Comparison of ENCODE assay signal across 9 cellular contexts in genomic region chr5:141511771-141512325, GRCh38. TPM values are rescaled to one million over a fixed set of nuclear protein-coding genes. Genes with fewer than 3 reads are reported as not detected.
DNase-seq lines count a peak whose midpoint lies in the region; ATAC-seq, FAIRE-seq and TF ChIP-seq lines count a peak whose summit lies in the region.
"Had no signal": no experiment of that assay in that cellular context is flagged by ENCODE, and none has a peak within 500 bp of the region (broad histone marks: within the 10 kb centered on the region; RNA-seq: fewer than 3 reads in every experiment).

No MANE protein-coding gene starts in this region.

- H4K20me1 ChIP-seq in GM12878 (ENCODE audit: control insufficient read depth, insufficient read depth) = no peaks in the 10 kb centered on the region

- H3K4me1 ChIP-seq in GM12878 (ENCODE audit: control insufficient read depth, insufficient read depth, low read length) = peaks cover 82% of the 10 kb centered on the region
- H3K4me1 ChIP-seq in mesodermal cell (ENCODE audit: control insufficient read depth, insufficient read depth, low read length, poor library complexity, severe bottlenecking) = peaks cover 80% of the 10 kb centered on the region
- peaks cover 12 to 77% (median 56%) of the 10 kb centered on the region in 5 donors for H3K4me1 ChIP-seq in subcutaneous abdominal adipose tissue (ENCODE audit: control insufficient read depth in 5 of 5, insufficient read depth in 5 of 5, low read length in 5 of 5)

- peaks cover 15% of the 10 kb centered on the region for H3K79me2 ChIP-seq in GM12878 (ENCODE audit: control insufficient read depth, insufficient read depth, low read length)

- intact Hi-C loops in GM12878 (cut with micrococcal nuclease; ENCODE audit: unreplicated experiment) = loop anchor here (1.0 to 5.0 kb wide), 3 partner anchors 82 to 125 kb away; partner anchors contain the start of genes HDAC3, PCDHGA11, PCDHGA12 and RELL2

- RAD21 ChIA-PET in GM12878 (lab: Charles Lee; ENCODE audit: unreplicated experiment) = interaction anchor here (0.6 to 11.6 kb wide), 9 partner anchors 11 to 94 kb away, joined by 3 to 109 read pairs (median 11); partner anchors contain the start of genes PCDHGA11, PCDHGA12, PCDHGB7 and PCDHGC3

- SMC1A ChIA-PET in GM12878 (lab: Charles Lee; ENCODE audit: uncharacterized antibody, unreplicated experiment) = interaction anchor here (1.2 to 10.8 kb wide), 7 partner anchors 14 to 99 kb away, joined by 3 to 176 read pairs (median 6); partner anchors contain the start of genes PCDHGA10, PCDHGA12 and PCDHGC3

- H3K36me3 Mint-ChIP-seq in IgD-negative memory B cell = no peaks in the 10 kb centered on the region

- H2AFZ ChIP-seq in GM12878 (ENCODE audit: control insufficient read depth, low read depth, low read length) = no peak overlapping the region

- peak overlapping the region; percentile 71 to 92 (median 78) for H3K4me3 Mint-ChIP-seq in IgD-negative memory B cell

- no peaks in the 10 kb centered on the region for H3K9me3 Mint-ChIP-seq in IgD-negative memory B cell

- H3K4me2 ChIP-seq in GM12878 (ENCODE audit: control insufficient read depth, insufficient read depth) = peak overlapping the region; percentile 89

- TF ChIP-seq EP300 in GM12878 (IDR thresholded peaks at IDR 0.05; ENCODE audit: borderline replicate concordance in 1 of 2, control insufficient read depth in 1 of 2, low read depth in 2 of 2, low read length in 2 of 2) = no peak

- H3K27ac ChIP-seq in GM12878 (ENCODE audit: control insufficient read depth, insufficient read depth) = peak overlapping the region; percentile 90
- H3K27ac ChIP-seq in mesodermal cell (ENCODE audit: low read depth, low read length, severe bottlenecking) = peak overlapping the region; percentile 99
- H3K27ac ChIP-seq in subcutaneous abdominal adipose tissue (ENCODE audit: low read depth, low read length) = peak overlapping the region; percentile 29

- H3K36me3 ChIP-seq in GM12878 (ENCODE audit: control insufficient read depth in 2 of 2, insufficient read depth in 2 of 2, low read length in 1 of 2) = peaks cover 6 to 7% of the 10 kb centered on the region in 2 experiments
- peaks cover 48% of the 10 kb centered on the region for H3K36me3 ChIP-seq in mesodermal cell (ENCODE audit: control insufficient read depth, insufficient read depth, low read length)
- peaks cover 0 to 28% (median 19%) of the 10 kb centered on the region in 5 donors for H3K36me3 ChIP-seq in subcutaneous abdominal adipose tissue (ENCODE audit: control insufficient read depth in 5 of 5, insufficient read depth in 5 of 5, low read length in 5 of 5)

- H3K27me3 ChIP-seq in GM12878 (replicated peaks in 1 of 2; ENCODE audit: control insufficient read depth in 2 of 2, insufficient read depth in 2 of 2, low read length in 1 of 2) = no peaks in the 10 kb centered on the region
- peaks cover 0 to 5% (median 0%) of the 10 kb centered on the region in 5 donors for H3K27me3 ChIP-seq in subcutaneous abdominal adipose tissue (ENCODE audit: control insufficient read depth in 5 of 5, insufficient read depth in 4 of 5, low read length in 5 of 5)

- CTCF ChIA-PET in GM12878 (lab: Yijun Ruan, JAX) = interaction anchor here (0.5 to 11.9 kb wide), 23 partner anchors 9 to 571 kb away, joined by 3 to 213 read pairs (median 9); partner anchors contain the start of genes PCDHGA10, PCDHGA11, PCDHGA12 and PCDHGB7

- H3K9me3 ChIP-seq in GM12878 (replicated peaks; ENCODE audit: control insufficient read depth, insufficient read depth, low read length) (no peaks in the 10 kb centered on the region), mesodermal cell (ENCODE audit: control insufficient read depth, low read length) (no peaks in the 10 kb centered on the region), subcutaneous abdominal adipose tissue (ENCODE audit: control insufficient read depth in 5 of 5, low read length in 5 of 5) (no peaks in the 10 kb centered on the region)

- H3K27me3 Mint-ChIP-seq in IgD-negative memory B cell = peaks cover 2% of the 10 kb centered on the region

- WGBS in GM12878 (ENCODE audit: insufficient coverage, insufficient replicate concordance, low lambda C conversion rate, missing lambda C conversion rate) = 25% methylated on average over 4 of the region's 4 CpGs
- 87 to 96% methylated on average over 2 of the region's 4 CpGs for WGBS in mesodermal cell (ENCODE audit: insufficient coverage in 2 of 2), 2 experiments

- no peak for FAIRE-seq in GM12878 (lab: Jason Lieb, UNC)
- FAIRE-seq: RCC 7860 had no signal

- in situ Hi-C loops in GM12878 (cut with MboI) = no loop called here

- no peak overlapping the region for H3K4me3 ChIP-seq in GM12878
- H3K4me3 ChIP-seq in mesodermal cell (ENCODE audit: extremely low read depth, insufficient read depth, low read length, poor library complexity, severe bottlenecking) = no peak overlapping the region
- no peak overlapping the region for H3K4me3 ChIP-seq in subcutaneous abdominal adipose tissue (ENCODE audit: low read depth in 1 of 5, low read length in 5 of 5)

- POLR2A ChIA-PET in GM12878 (lab: Charles Lee) = interaction anchor here (1.2 kb wide), 1 partner anchor 10 kb away, joined by 4 read pairs; no protein-coding TSS in a partner anchor

- H3K9ac ChIP-seq in GM12878 (ENCODE audit: control insufficient read depth, insufficient read depth, low read length) (peak overlapping the region; percentile 21), subcutaneous abdominal adipose tissue (ENCODE audit: low read length in 5 of 5) (peak overlapping the region in 1 of 5 donors; percentile 42)

- TF ChIP-seq CTCF in GM12878 (IDR thresholded peaks at IDR 0.05 in 2 of 3, conservative IDR thresholded peaks at IDR 0.05 in 1 of 3; ENCODE audit: control insufficient read depth in 2 of 3, extremely low read depth in 1 of 3, insufficient read depth in 1 of 3, low read depth in 3 of 3, low read length in 3 of 3) = no peak

- TF ChIP-seq RAD21 in GM12878 (IDR thresholded peaks at IDR 0.05; ENCODE audit: insufficient read depth, low read depth, low read length) = no peak

- H3K4me1 Mint-ChIP-seq in IgD-negative memory B cell = peaks cover 53 to 69% (median 63%) of the 10 kb centered on the region in 3 donors

- DNase-seq in GM12878 (ENCODE audit: low read depth, low spot score) (no peak), NCI-H1417 (lab: John Stamatoyannopoulos, UW) (no peak), NCI-H2029 treated with DMSO at 0.1 percent for 48 hours (lab: John Stamatoyannopoulos, UW) (no peak), amniotic stem cell (lab: John Stamatoyannopoulos, UW) (no peak)

- no peak for ATAC-seq in GM12878
- no peak for ATAC-seq in HG02973 (IDR thresholded peaks at IDR 0.05; ENCODE audit: unreplicated experiment)

- TF ChIP-seq POLR2A in GM12878 (IDR thresholded peaks at IDR 0.05; ENCODE audit: low read depth, low read length) = no peak

- peak overlapping the region; percentile 63 to 88 (median 87) for H3K27ac Mint-ChIP-seq in IgD-negative memory B cell

- BruUV-seq in GM12878 (replicated peaks; lab: Mats Ljungman, UMichigan) = no TSS peak

RNA-seq across cellular contexts. Expression of gene PCDHGC5, which starts 23.0 kb away (rescaled TPM):
- polyA plus RNA-seq in IgD-negative memory B cell (not detected), GM12878 (2011; rRNA removed) (0.05 TPM in 1 of 2 replicates, not detected in the other), GM12878 (2014; fragmentation: Illumina TruSeq; extraction: Trizol) (0.14 and 0.15 TPM in 2 replicates), GM12878 (2014; fragmentation: Nextera tagmentation; extraction: Ambion mirVana) (not detected), GM12878 (2014; rRNA removed) (0.20 and 0.29 TPM in 2 replicates), GM12878 (2016; fragmentation: Nextera tagmentation; extraction: Ambion mirVana) (under 1 TPM; 0.05 to 0.06 TPM)
- 4.6 and 4.9 TPM in 2 replicates for total RNA-seq in GM12878 (2013; cell fraction: nucleolus; rRNA removed)
- total RNA-seq in GM12878 (2014; rRNA removed) (0.62 and 0.93 TPM in 2 replicates), GM12878 (2014; rRNA removed; fragmentation: Illumina TruSeq; extraction: Trizol) (0.46 and 0.58 TPM in 2 replicates), GM12878 (2021) (0.72 and 0.87 TPM in 2 replicates)
- 0.08 TPM for polyA plus RNA-seq in GM12878 (2011; ENCODE audit: low read depth)
- not detected in 2 replicates for polyA plus RNA-seq in GM12878 (2011; cell fraction: cytosol; rRNA removed)
- polyA plus RNA-seq in GM12878 (2011; cell fraction: nucleus; rRNA removed) = 0.33 and 0.41 TPM in 2 replicates
- polyA plus RNA-seq in GM12878 (2012) = 0.05 and 0.06 TPM in 2 replicates
- 0.51 and 1.1 TPM in 2 replicates for polyA minus RNA-seq in GM12878 (2011; rRNA and poly(A)+ RNA removed)
- polyA minus RNA-seq in GM12878 (2011; cell fraction: cytosol; rRNA and poly(A)+ RNA removed) = 0.31 TPM in 1 of 2 replicates, not detected in the other
- 1.1 and 2.2 TPM in 2 replicates for polyA minus RNA-seq in GM12878 (2011; cell fraction: nucleus; rRNA and poly(A)+ RNA removed)
- 5.4 TPM for polyA plus RNA-seq in mesodermal cell (2013, experiment 1 of 2)
- 5.2 TPM for polyA plus RNA-seq in mesodermal cell (2013, experiment 2 of 2)

RNA-seq across cellular contexts. Expression of gene PCDHGC4, which starts 27.0 kb away (rescaled TPM):
- polyA plus RNA-seq in IgD-negative memory B cell = not detected
- 5.5 and 6.1 TPM in 2 replicates for total RNA-seq in GM12878 (2013; cell fraction: nucleolus; rRNA removed)
- 0.82 and 1.2 TPM in 2 replicates for total RNA-seq in GM12878 (2014; rRNA removed)
- total RNA-seq in GM12878 (2014; rRNA removed; fragmentation: Illumina TruSeq; extraction: Trizol) = 1.0 TPM in 2 replicates
- total RNA-seq in GM12878 (2021) = 1.1 TPM in 2 replicates
- 0.07 TPM for polyA plus RNA-seq in GM12878 (2011; ENCODE audit: low read depth)
- polyA plus RNA-seq in GM12878 (2011; rRNA removed) = 0.03 and 0.04 TPM in 2 replicates
- polyA plus RNA-seq in GM12878 (2011; cell fraction: cytosol; rRNA removed) = 0.03 TPM in 2 replicates
- polyA plus RNA-seq in GM12878 (2011; cell fraction: nucleus; rRNA removed) = 0.37 and 0.39 TPM in 2 replicates
- 0.15 and 0.18 TPM in 2 replicates for polyA plus RNA-seq in GM12878 (2012)
- polyA plus RNA-seq in GM12878 (2014; fragmentation: Illumina TruSeq; extraction: Trizol) = 0.54 and 0.55 TPM in 2 replicates
- under 1 TPM; 0.13 to 0.18 TPM for polyA plus RNA-seq in GM12878 (2014; fragmentation: Nextera tagmentation; extraction: Ambion mirVana)
- 0.58 and 0.61 TPM in 2 replicates for polyA plus RNA-seq in GM12878 (2014; rRNA removed)
- under 1 TPM; 0.21 to 0.49 TPM for polyA plus RNA-seq in GM12878 (2016; fragmentation: Nextera tagmentation; extraction: Ambion mirVana)
- 0.73 and 1.2 TPM in 2 replicates for polyA minus RNA-seq in GM12878 (2011; rRNA and poly(A)+ RNA removed)
- not detected in 2 replicates for polyA minus RNA-seq in GM12878 (2011; cell fraction: cytosol; rRNA and poly(A)+ RNA removed)
- 0.97 and 1.4 TPM in 2 replicates for polyA minus RNA-seq in GM12878 (2011; cell fraction: nucleus; rRNA and poly(A)+ RNA removed)
- polyA plus RNA-seq in mesodermal cell (2013, experiment 1 of 2) = 23.1 TPM
- 20.8 TPM for polyA plus RNA-seq in mesodermal cell (2013, experiment 2 of 2)

RNA-seq across cellular contexts. Expression of gene PCDHGC3, which starts 36.1 kb away (rescaled TPM):
- polyA plus RNA-seq in IgD-negative memory B cell (3.9 TPM), GM12878 (2011; rRNA removed) (0.86 and 1.5 TPM in 2 replicates), GM12878 (2014; fragmentation: Illumina TruSeq; extraction: Trizol) (22.1 and 23.5 TPM in 2 replicates), GM12878 (2014; fragmentation: Nextera tagmentation; extraction: Ambion mirVana) (under 1 TPM; 0.53 to 0.60 TPM), GM12878 (2014; rRNA removed) (13.1 and 14.5 TPM in 2 replicates), GM12878 (2016; fragmentation: Nextera tagmentation; extraction: Ambion mirVana) (10 to 100 TPM; 14.7 to 22.0 TPM)
- total RNA-seq in GM12878 (2013; cell fraction: nucleolus; rRNA removed) = 9.8 and 12.7 TPM in 2 replicates
- total RNA-seq in GM12878 (2014; rRNA removed) (11.0 TPM in 2 replicates), GM12878 (2014; rRNA removed; fragmentation: Illumina TruSeq; extraction: Trizol) (6.3 TPM in 2 replicates), GM12878 (2021) (20.5 TPM in 2 replicates)
- polyA plus RNA-seq in GM12878 (2011; ENCODE audit: low read depth) = 5.8 TPM
- polyA plus RNA-seq in GM12878 (2011; cell fraction: cytosol; rRNA removed) = 1.7 and 2.3 TPM in 2 replicates
- polyA plus RNA-seq in GM12878 (2011; cell fraction: nucleus; rRNA removed) = 1.5 and 2.3 TPM in 2 replicates
- 8.4 and 10.8 TPM in 2 replicates for polyA plus RNA-seq in GM12878 (2012)
- polyA minus RNA-seq in GM12878 (2011; rRNA and poly(A)+ RNA removed) = 2.3 and 2.4 TPM in 2 replicates
- polyA minus RNA-seq in GM12878 (2011; cell fraction: cytosol; rRNA and poly(A)+ RNA removed) = 0.94 and 1.9 TPM in 2 replicates
- polyA minus RNA-seq in GM12878 (2011; cell fraction: nucleus; rRNA and poly(A)+ RNA removed) = 3.0 and 6.0 TPM in 2 replicates
- polyA plus RNA-seq in mesodermal cell (2013, experiment 1 of 2) = 115 TPM
- 92.6 TPM for polyA plus RNA-seq in mesodermal cell (2013, experiment 2 of 2)

Comparison
In these comparisons a context has a peak if more than half of its experiments do, and no peak if none do; other contexts are left out.
1. H3K27ac ChIP-seq: peak in every context shown above with its lines; median percentile 99 in mesodermal cell; 90 in GM12878; 29 in subcutaneous abdominal adipose tissue.